In the genomic region with DNA sequence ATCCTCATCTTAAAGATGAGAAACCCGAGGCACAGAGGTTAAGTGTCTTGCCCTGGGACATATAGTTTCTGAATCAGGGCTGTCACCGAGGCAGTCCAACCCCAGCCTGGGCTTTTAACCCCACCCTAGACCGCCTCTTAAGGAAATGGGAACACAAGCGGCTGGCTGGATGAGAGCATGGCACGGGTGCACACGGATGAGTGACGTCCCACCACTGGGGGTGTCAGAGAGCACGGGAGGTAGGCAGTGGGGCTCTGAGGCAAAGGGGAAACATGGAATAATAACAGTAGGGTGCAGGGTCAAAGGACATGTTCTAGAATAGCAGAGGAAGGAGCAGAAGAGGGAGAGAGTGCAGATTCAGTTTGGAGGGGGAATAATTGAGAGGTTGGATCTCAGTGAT, we compare ENCODE assay signal across 12 cellular contexts. TPM values are rescaled to one million over a fixed set of nuclear protein-coding genes. Genes with fewer than 3 reads are reported as not detected.
DNase-seq lines count a peak whose midpoint lies in the region; ATAC-seq and TF ChIP-seq lines count a peak whose summit lies in the region.
"Had no signal": no experiment of that assay in that cellular context is flagged by ENCODE, and none has a peak within 500 bp of the region (broad histone marks: within the 10 kb centered on the region; RNA-seq: fewer than 3 reads in every experiment).

No MANE protein-coding gene starts in this region.

- H3F3A ChIP-seq in OCI-LY1 (ENCODE audit: insufficient read depth, low read length), result no peaks in the 10 kb centered on the region

- H3K4me2 ChIP-seq in OCI-LY1 (ENCODE audit: low read length), result no peak overlapping the region

- H3K4me1 ChIP-seq in OCI-LY1 (ENCODE audit: insufficient read depth, low read length, severe bottlenecking), result peaks cover 7% of the 10 kb centered on the region

- H3K9me2 ChIP-seq in OCI-LY1 (ENCODE audit: low read depth, low read length), result no peaks in the 10 kb centered on the region

- H3K4me3 Mint-ChIP-seq in activated CD8-positive, alpha-beta memory T cell treated with anti-CD3 and anti-CD28 coated beads, Interleukin-2, amount 10 ng/mL, durations not matched to agents 7 days and 5 days, result no peak overlapping the region
- H3K4me3 Mint-ChIP-seq in type B pancreatic cell, result no peak overlapping the region
- H3K4me3 Mint-ChIP-seq: B cell had no signal

- H4K20me1 ChIP-seq in OCI-LY1 (ENCODE audit: insufficient read depth, low read length), result no peaks in the 10 kb centered on the region

- H3K79me2 ChIP-seq in OCI-LY1 (ENCODE audit: insufficient read depth, low read length), result no peaks in the 10 kb centered on the region

- H3K4me1 Mint-ChIP-seq in activated CD8-positive, alpha-beta memory T cell treated with anti-CD3 and anti-CD28 coated beads, Interleukin-2, amount 10 ng/mL, durations not matched to agents 7 days and 5 days, result peaks cover 54% of the 10 kb centered on the region
- H3K4me1 Mint-ChIP-seq in type B pancreatic cell (ENCODE audit: unreplicated experiment), result peaks cover 38% of the 10 kb centered on the region

- no peaks in the 10 kb centered on the region for H3K27me3 ChIP-seq in OCI-LY1 (ENCODE audit: insufficient read depth, low read length)

- H3K9ac ChIP-seq in OCI-LY1 (ENCODE audit: low read length), result no peak overlapping the region

- H3K4me3 ChIP-seq in OCI-LY1 (ENCODE audit: low read depth, low read length, poor library complexity, severe bottlenecking), result no peak overlapping the region

- H2AFZ ChIP-seq in OCI-LY1 (ENCODE audit: low read length), result no peak overlapping the region

- ATAC-seq in activated CD8-positive, alpha-beta memory T cell treated with anti-CD3 and anti-CD28 coated beads, Interleukin-2, amount 10 ng/mL, durations not matched to agents 7 days and 5 days, result peak; percentile 54
- no peak for ATAC-seq in esophagus mucosa

- peaks cover 17% of the 10 kb centered on the region for H3K27me3 Mint-ChIP-seq in activated CD8-positive, alpha-beta memory T cell treated with anti-CD3 and anti-CD28 coated beads, Interleukin-2, amount 10 ng/mL, durations not matched to agents 7 days and 5 days
- no peaks in the 10 kb centered on the region for H3K27me3 Mint-ChIP-seq in type B pancreatic cell
- H3K27me3 Mint-ChIP-seq: B cell had no signal

- no peak overlapping the region for H3K27ac ChIP-seq in OCI-LY1 (ENCODE audit: low read depth, low read length, poor library complexity, severe bottlenecking)

- no peak for DNase-seq in activated CD8-positive, alpha-beta memory T cell treated with anti-CD3 and anti-CD28 coated beads, Interleukin-2, amount 10 ng/mL, durations not matched to agents 7 days and 5 days
- no peak for DNase-seq in activated CD8-positive, alpha-beta memory T cell treated with anti-CD3 and anti-CD28 coated beads, Interleukin-2, amount 50 U/mL, for 4 hours
- DNase-seq in germinal center (ENCODE audit: low spot score) (peak; percentile 23), type B pancreatic cell (ENCODE audit: extremely low spot score, unreplicated experiment) (no peak), hepatic stellate cell (ENCODE audit: low spot score) (no peak), HK-2 (ENCODE audit: unreplicated experiment) (no peak)
- DNase-seq: left cardiac atrium had no signal

- CTCF ChIA-PET in activated CD8-positive, alpha-beta memory T cell treated with anti-CD3 and anti-CD28 coated beads, Interleukin-2, amount 10 ng/mL, durations not matched to agents 7 days and 5 days (lab: Charles Lee), result no interaction called here

- H3K36me3 ChIP-seq in OCI-LY1 (ENCODE audit: insufficient read depth, low read length), result peaks cover 6% of the 10 kb centered on the region

- H3K9me3 Mint-ChIP-seq in activated CD8-positive, alpha-beta memory T cell treated with anti-CD3 and anti-CD28 coated beads, Interleukin-2, amount 10 ng/mL, durations not matched to agents 7 days and 5 days (ENCODE audit: low read depth), result no peaks in the 10 kb centered on the region
- H3K9me3 Mint-ChIP-seq in type B pancreatic cell, result no peaks in the 10 kb centered on the region

- no peak overlapping the region for H3K27ac Mint-ChIP-seq in activated CD8-positive, alpha-beta memory T cell treated with anti-CD3 and anti-CD28 coated beads, Interleukin-2, amount 10 ng/mL, durations not matched to agents 7 days and 5 days
- no peak overlapping the region for H3K27ac Mint-ChIP-seq in type B pancreatic cell
- H3K27ac Mint-ChIP-seq: B cell had no signal

- H3K36me3 Mint-ChIP-seq in activated CD8-positive, alpha-beta memory T cell treated with anti-CD3 and anti-CD28 coated beads, Interleukin-2, amount 10 ng/mL, durations not matched to agents 7 days and 5 days, result no peaks in the 10 kb centered on the region
- H3K36me3 Mint-ChIP-seq in type B pancreatic cell, result peaks cover 4% of the 10 kb centered on the region

- TF ChIP-seq CTCF in OCI-LY1 (IDR thresholded peaks at IDR 0.05; ENCODE audit: low read length) (peak; percentile 43; the same call in 1 of the 2 replicates), type B pancreatic cell (conservative IDR thresholded peaks at IDR 0.05) (peak; percentile 55)

- H3K9me3 ChIP-seq in OCI-LY1 (ENCODE audit: low read length), result no peaks in the 10 kb centered on the region

RNA-seq across cellular contexts. Expression of gene PPFIBP2, which starts 22.3 kb away (rescaled TPM):
- 10 to 100 TPM in 1 of 2 experiments, 1 to 10 TPM in 1; 7.8 to 10.0 TPM for total RNA-seq in activated CD8-positive, alpha-beta memory T cell treated with anti-CD3 and anti-CD28 coated beads, Interleukin-2, amount 10 ng/mL, durations not matched to agents 7 days and 5 days
- total RNA-seq in type B pancreatic cell (ENCODE audit: low replicate concordance) (28.2 and 70.7 TPM in 2 replicates), esophagus mucosa (33.4 TPM)

RNA-seq across cellular contexts. Expression of gene OLFML1, which starts 50.8 kb away (rescaled TPM):
- not detected for total RNA-seq in activated CD8-positive, alpha-beta memory T cell treated with anti-CD3 and anti-CD28 coated beads, Interleukin-2, amount 10 ng/mL, durations not matched to agents 7 days and 5 days
- total RNA-seq in type B pancreatic cell (ENCODE audit: low replicate concordance) (0.83 and 11.8 TPM in 2 replicates), esophagus mucosa (0.92 TPM)
- total RNA-seq: B cell; endothelial cell of umbilical vein; T-helper 2 cell treated with Interferon-gamma antibody and Interleukin-4, amounts not matched to agents 100 ng/mL and 5 ng/mL, for 36 hours had no signal
